ENCODE assay signal across 10 cellular contexts in the genomic region with DNA sequence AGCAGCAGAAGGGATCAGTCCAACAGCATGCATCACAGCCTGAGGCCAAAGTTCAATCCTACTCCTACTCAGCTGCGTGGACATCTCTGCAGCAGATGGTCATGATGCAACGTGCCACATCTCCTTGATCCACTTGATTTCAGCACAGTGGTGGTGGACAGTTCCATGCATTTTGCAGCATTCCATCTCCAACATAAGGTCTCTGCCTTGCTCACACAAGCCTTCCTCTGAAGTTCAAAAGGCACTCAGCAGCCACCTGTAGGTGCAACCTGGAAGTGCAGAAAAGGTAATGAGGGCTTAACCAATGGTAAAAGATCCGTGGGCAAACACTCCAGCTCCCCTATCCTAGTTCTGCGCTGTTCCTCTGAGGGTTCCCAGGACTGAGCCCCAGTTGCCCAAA. TPM values are rescaled to one million over a fixed set of nuclear protein-coding genes. Genes with fewer than 3 reads are reported as not detected.
A peak's percentile ranks its signal among the peaks of the same experiment; 100 is the strongest.
DNase-seq lines count a peak whose midpoint lies in the region; ATAC-seq, FAIRE-seq and TF ChIP-seq lines count a peak whose summit lies in the region.
"Had no signal": no experiment of that assay in that cellular context is flagged by ENCODE, and none has a peak within 500 bp of the region (broad histone marks: within the 10 kb centered on the region; RNA-seq: fewer than 3 reads in every experiment).

No MANE protein-coding gene starts in this region.

- peak; percentile 1 for DNase-seq in stimulated activated CD4-positive, alpha-beta T cell treated with anti-CD3 and anti-CD28 coated beads, Interleukin-1b, Interleukin-23, amount 100 ng/mL, for 48 hours
- DNase-seq in stimulated activated CD4-positive, alpha-beta T cell treated with anti-CD3 and anti-CD28 coated beads, Interleukin-4, amount 100 ng/mL, for 4 hours = no peak
- DNase-seq in RWPE2 (ENCODE audit: low spot score) = no peak
- DNase-seq in foreskin keratinocyte = peak; percentile 24 to 39
- DNase-seq in urothelium cell line (ENCODE audit: low spot score) = peak; percentile 9
- no peak for DNase-seq in NCI-H1694 (lab: John Stamatoyannopoulos, UW)
- no peak for DNase-seq in KG1 (lab: John Stamatoyannopoulos, UW)
- DNase-seq: amygdala, T-cell had no signal

- FAIRE-seq in urothelium cell line (lab: Jason Lieb, UNC) = no peak

- H3K27me3 ChIP-seq in RWPE2 (ENCODE audit: insufficient read depth, poor library complexity, severe bottlenecking) (no peaks in the 10 kb centered on the region), foreskin keratinocyte (peaks cover 11% of the 10 kb centered on the region)

- H3K27ac ChIP-seq in RWPE2 (ENCODE audit: poor library complexity, severe bottlenecking) = no peak overlapping the region
- H3K27ac ChIP-seq in foreskin keratinocyte = no peak overlapping the region

- no peak for TF ChIP-seq CTCF in RWPE2 (IDR thresholded peaks at IDR 0.05; ENCODE audit: poor library complexity, severe bottlenecking)
- peak; percentile 45 for TF ChIP-seq CTCF in foreskin keratinocyte (conservative IDR thresholded peaks at IDR 0.05)

- H3K36me3 ChIP-seq in RWPE2 (ENCODE audit: low read depth) = no peaks in the 10 kb centered on the region

- H3K4me1 ChIP-seq in RWPE2 (ENCODE audit: insufficient read depth, poor library complexity, severe bottlenecking) (no peaks in the 10 kb centered on the region), foreskin keratinocyte (no peaks in the 10 kb centered on the region)

- no peak overlapping the region for H3K4me3 ChIP-seq in RWPE2 (ENCODE audit: severe bottlenecking)

- no peaks in the 10 kb centered on the region for H3K9me3 ChIP-seq in RWPE2 (ENCODE audit: severe bottlenecking)

- ATAC-seq in RWPE2 (ENCODE audit: low read depth) = peak; percentile 29; the same call in 1 of the 3 replicates
- ATAC-seq in foreskin keratinocyte = peak; percentile 69
- no peak for ATAC-seq in HG02798 (IDR thresholded peaks at IDR 0.05; ENCODE audit: poor library complexity, unreplicated experiment)
- ATAC-seq: T-cell had no signal

RNA-seq across cellular contexts. Expression of gene CHCHD3, which starts 57.5 kb away (rescaled TPM):
- 60.3 and 70.6 TPM in 2 replicates for total RNA-seq in foreskin keratinocyte
- 43.7 and 54.5 TPM in 2 replicates for polyA plus RNA-seq in foreskin keratinocyte

Comparison
In these comparisons a context has a peak if more than half of its experiments do, and no peak if none do; other contexts are left out.
1. DNase-seq: peak in stimulated activated CD4-positive, alpha-beta T cell treated with anti-CD3 and anti-CD28 coated beads, Interleukin-1b, Interleukin-23, amount 100 ng/mL, for 48 hours (single experiment), foreskin keratinocyte (2 of 2) and urothelium cell line (single experiment); none in stimulated activated CD4-positive, alpha-beta T cell treated with anti-CD3 and anti-CD28 coated beads, Interleukin-4, amount 100 ng/mL, for 4 hours (0 of 2), RWPE2 (single experiment), NCI-H1694 (single experiment) and KG1 (single experiment).